In genomic region chr1:221709854-221710253, GRCh38 we compare ENCODE assay signal across 1 cellular context.
TF ChIP-seq lines count a peak whose summit lies in the region.

No MANE protein-coding gene starts in this region.

TF ChIP-seq in IMR-90, 13 proteins besides CTCF, POLR2A, EP300 and RAD21:
- TF ChIP-seq SMC3 (IDR thresholded peaks at IDR 0.05; ENCODE audit: low read depth, low read length) (no peak), NFE2L2 (IDR thresholded peaks at IDR 0.05; ENCODE audit: low read depth, low read length) (no peak), ELK1 (IDR thresholded peaks at IDR 0.05; ENCODE audit: borderline replicate concordance, low read depth, low read length) (no peak), FOS (IDR thresholded peaks at IDR 0.05; ENCODE audit: low read depth, low read length) (no peak), MAZ (IDR thresholded peaks at IDR 0.05; ENCODE audit: borderline replicate concordance, low read depth, low read length) (no peak), CEBPB (IDR thresholded peaks at IDR 0.05; ENCODE audit: low read depth, low read length) (no peak), MAFK (IDR thresholded peaks at IDR 0.05; ENCODE audit: low read depth, low read length) (no peak), RCOR1 (IDR thresholded peaks at IDR 0.05; ENCODE audit: insufficient replicate concordance, low read length) (no peak)
TF ChIP-seq in IMR-90: peak in this region for 0.
